10 cellular contexts compared by ENCODE assay signal in the genomic region with DNA sequence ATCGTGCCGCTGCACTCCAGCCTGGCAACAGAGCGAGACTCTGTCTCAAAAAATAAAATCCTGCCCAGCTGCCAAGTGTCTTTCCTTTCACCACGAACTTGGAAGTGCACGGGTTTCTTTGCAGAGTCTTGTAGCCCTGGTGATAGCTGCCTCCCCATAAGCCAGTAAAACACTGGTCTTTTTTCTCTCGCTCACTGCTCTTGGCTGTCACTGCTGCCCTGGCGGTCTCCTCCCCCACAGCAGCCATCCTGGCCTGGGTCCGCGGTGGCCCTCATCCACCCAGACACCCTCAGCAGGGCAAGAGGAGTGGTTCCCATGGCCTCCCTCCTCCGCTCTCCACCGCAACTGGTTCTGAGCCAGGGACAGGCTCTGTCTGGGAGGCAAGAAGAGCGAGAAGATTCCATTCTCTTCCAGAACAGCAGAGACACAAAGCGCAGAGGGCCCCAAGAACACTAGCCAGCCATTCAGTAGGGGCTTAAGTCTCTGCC. TPM values are rescaled to one million over a fixed set of nuclear protein-coding genes. Genes with fewer than 3 reads are reported as not detected.
DNase-seq lines count a peak whose midpoint lies in the region; ATAC-seq and TF ChIP-seq lines count a peak whose summit lies in the region.
"Had no signal": no experiment of that assay in that cellular context is flagged by ENCODE, and none has a peak within 500 bp of the region (broad histone marks: within the 10 kb centered on the region; RNA-seq: fewer than 3 reads in every experiment).

No MANE protein-coding gene starts in this region.

- H3K27me3 Mint-ChIP-seq in activated naive CD8-positive, alpha-beta T cell treated with anti-CD3 and anti-CD28 coated beads for 36 hours, result no peaks in the 10 kb centered on the region

- no peak for TF ChIP-seq CTCF in osteoblast (IDR thresholded peaks at IDR 0.05; ENCODE audit: extremely low read depth, low read depth, low read length)

- peaks cover 18% of the 10 kb centered on the region for H3K4me1 ChIP-seq in osteoblast (ENCODE audit: insufficient read depth, low read length)

- ATAC-seq in GM18870 (IDR thresholded peaks at IDR 0.05; ENCODE audit: unreplicated experiment), result no peak

- H3K4me2 ChIP-seq in osteoblast (ENCODE audit: insufficient read depth, low read length), result peak overlapping the region; percentile 57
- H3K4me2 ChIP-seq: KMS-11 had no signal

- DNase-seq in Ammon's horn (ENCODE audit: low spot score) (peak; percentile 86), head of caudate nucleus (peak in 34 of 42 donors; percentile 24 to 86 (median 68)), osteoblast (ENCODE audit: insufficient read length, low spot score, missing footprints) (peak; percentile 96), HPDE6-E6E7 (ENCODE audit: extremely low spot score) (no peak), EL (no peak)
- DNase-seq in activated naive CD8-positive, alpha-beta T cell treated with anti-CD3 and anti-CD28 coated beads for 36 hours, result no peak
- no peak for DNase-seq in activated CD8-positive, alpha-beta memory T cell treated with anti-CD3 and anti-CD28 coated beads, Interleukin-2, amount 50 U/mL, for 4 hours

- peaks cover 22% of the 10 kb centered on the region for H3K4me1 Mint-ChIP-seq in activated naive CD8-positive, alpha-beta T cell treated with anti-CD3 and anti-CD28 coated beads for 36 hours

- peaks cover 7% of the 10 kb centered on the region for H3K36me3 Mint-ChIP-seq in activated naive CD8-positive, alpha-beta T cell treated with anti-CD3 and anti-CD28 coated beads for 36 hours

- no peak overlapping the region for H2AFZ ChIP-seq in osteoblast (ENCODE audit: low read length)

- no peak overlapping the region for H3K4me3 Mint-ChIP-seq in activated naive CD8-positive, alpha-beta T cell treated with anti-CD3 and anti-CD28 coated beads for 36 hours

- H3K27me3 ChIP-seq in osteoblast (ENCODE audit: insufficient read depth, low read length), result no peaks in the 10 kb centered on the region

- H3K79me2 ChIP-seq in osteoblast (ENCODE audit: insufficient read depth, low read length), result no peaks in the 10 kb centered on the region

- no peaks in the 10 kb centered on the region for H3K9me3 Mint-ChIP-seq in activated naive CD8-positive, alpha-beta T cell treated with anti-CD3 and anti-CD28 coated beads for 36 hours

- H3K27ac Mint-ChIP-seq in activated naive CD8-positive, alpha-beta T cell treated with anti-CD3 and anti-CD28 coated beads for 36 hours, result peak overlapping the region; percentile 14

- H3K36me3 ChIP-seq in osteoblast (ENCODE audit: insufficient read depth, low read length), result peaks cover 16% of the 10 kb centered on the region

- H3K27ac ChIP-seq in osteoblast (ENCODE audit: low read depth, low read length), result no peak overlapping the region
- H3K27ac ChIP-seq: C4-2B, KMS-11 had no signal

- intact Hi-C loops in head of caudate nucleus (cut with DNase I), result no loop called here

- H3K9me3 ChIP-seq in osteoblast (ENCODE audit: low read depth, low read length), result no peaks in the 10 kb centered on the region

- H4K20me1 ChIP-seq in osteoblast (ENCODE audit: insufficient read depth, low read length), result peaks cover 6% of the 10 kb centered on the region

- peak overlapping the region; percentile 26 for H3K4me3 ChIP-seq in osteoblast (ENCODE audit: insufficient read depth, low read length)

RNA-seq across cellular contexts. Expression of a gene that starts 44.4 kb away (rescaled TPM):
- total RNA-seq in activated naive CD8-positive, alpha-beta T cell treated with anti-CD3 and anti-CD28 coated beads for 36 hours, result 1 to 10 TPM; 2.9 to 3.7 TPM
- 3.8 and 4.3 TPM in 2 replicates for total RNA-seq in osteoblast

Comparison
In these comparisons a context has a peak if more than half of its experiments do, and no peak if none do; other contexts are left out.
1. DNase-seq: peak in Ammon's horn (single experiment), head of caudate nucleus (34 of 42) and osteoblast (single experiment); none in activated naive CD8-positive, alpha-beta T cell treated with anti-CD3 and anti-CD28 coated beads for 36 hours (single experiment), HPDE6-E6E7 (single experiment), EL (single experiment) and activated CD8-positive, alpha-beta memory T cell treated with anti-CD3 and anti-CD28 coated beads, Interleukin-2, amount 50 U/mL, for 4 hours (single experiment).